17 cellular contexts compared by ENCODE assay signal in the genomic region with DNA sequence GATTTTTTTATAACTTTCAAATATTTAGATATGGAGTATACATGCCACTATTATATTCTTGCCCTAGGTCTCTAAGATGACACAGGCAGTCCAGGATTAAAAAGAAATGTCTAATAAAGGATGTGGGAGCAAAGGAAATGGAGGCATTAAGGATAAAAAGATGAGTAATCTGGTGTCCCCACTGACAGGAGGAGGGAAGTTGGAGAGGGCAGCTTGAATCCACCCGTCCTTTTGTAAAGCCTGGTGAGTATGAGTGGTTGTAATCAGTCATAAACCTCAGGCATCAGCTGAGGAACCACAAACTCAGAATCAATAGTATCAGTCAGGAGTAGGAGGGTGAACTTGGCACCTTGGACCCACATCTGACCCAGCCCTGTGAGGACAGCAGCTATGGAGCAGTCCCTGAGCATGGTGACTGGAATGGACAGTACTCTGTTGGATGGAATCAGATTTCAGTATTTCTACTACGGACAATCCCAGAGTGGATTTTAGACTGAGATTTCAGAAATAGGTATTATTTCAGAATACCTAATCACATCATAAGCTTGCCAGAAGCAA.
"Had no signal": no experiment of that assay in that cellular context is flagged by ENCODE, and none has a peak within 500 bp of the region (broad histone marks: within the 10 kb centered on the region; RNA-seq: fewer than 3 reads in every experiment).

No MANE protein-coding gene starts in this region.

- FAIRE-seq: keratinocyte had no signal

- H3K36me3 ChIP-seq: suprapubic skin had no signal

- DNase-seq: activated CD4-positive, alpha-beta memory T cell treated with anti-CD3 and anti-CD28 coated beads for 36 hours; activated CD4-positive, alpha-beta T cell treated with anti-CD3 and anti-CD28 coated beads for 36 hours; activated CD8-positive, alpha-beta memory T cell treated with anti-CD3 and anti-CD28 coated beads, Interleukin-2, amount 10 ng/mL, durations not matched to agents 7 days and 5 days; activated naive CD4-positive, alpha-beta T cell treated with anti-CD3 and anti-CD28 coated beads, Interleukin-2, amount 10 ng/mL, durations not matched to agents 7 days and 5 days; activated T-cell treated with anti-CD3 and anti-CD28 coated beads, Interleukin-2, amount 50 U/mL, for 1 hour; dermis blood vessel endothelial cell; effector memory CD8-positive, alpha-beta T cell; hippocampal formation; left ventricle myocardium superior; mesendoderm; nephron progenitor cell; right cardiac atrium; T-helper 2 cell; trophoblast cell had no signal

- H3K4me3 ChIP-seq: smooth muscle cell, suprapubic skin had no signal

- H3K27ac ChIP-seq: suprapubic skin had no signal

- H3K27me3 ChIP-seq: suprapubic skin had no signal

- ATAC-seq: activated CD4-positive, alpha-beta T cell treated with anti-CD3 and anti-CD28 coated beads for 36 hours; activated CD8-positive, alpha-beta memory T cell treated with anti-CD3 and anti-CD28 coated beads, Interleukin-2, amount 10 ng/mL, durations not matched to agents 7 days and 5 days; effector memory CD8-positive, alpha-beta T cell; left ventricle myocardium superior; right cardiac atrium had no signal

- H3K9me3 ChIP-seq: suprapubic skin had no signal
